In genomic region chr10:77267703-77268630, GRCh38 we compare ENCODE assay signal across 11 cellular contexts.
DNase-seq lines count a peak whose midpoint lies in the region; ATAC-seq and TF ChIP-seq lines count a peak whose summit lies in the region.
"Had no signal": no experiment of that assay in that cellular context is flagged by ENCODE, and none has a peak within 500 bp of the region (broad histone marks: within the 10 kb centered on the region; RNA-seq: fewer than 3 reads in every experiment).

No MANE protein-coding gene starts in this region.

- H3K4me2 ChIP-seq in osteoblast (ENCODE audit: insufficient read depth, low read length), result no peak overlapping the region

- no peaks in the 10 kb centered on the region for H4K20me1 ChIP-seq in osteoblast (ENCODE audit: insufficient read depth, low read length)

- no peak for TF ChIP-seq CTCF in osteoblast (IDR thresholded peaks at IDR 0.05; ENCODE audit: extremely low read depth, low read depth, low read length)

- H3K9me3 ChIP-seq in osteoblast (ENCODE audit: low read depth, low read length), result no peaks in the 10 kb centered on the region
- H3K9me3 ChIP-seq: prostate gland had no signal

- H3K79me2 ChIP-seq in osteoblast (ENCODE audit: insufficient read depth, low read length), result no peaks in the 10 kb centered on the region

- H3K4me1 Mint-ChIP-seq in stimulated activated effector memory CD8-positive, alpha-beta T cell treated with anti-CD3 and anti-CD28 coated beads, Interleukin-12 subunit alpha, Interleukin-12 subunit beta, amount 100 ng/mL, for 72 hours, result peaks cover 40% of the 10 kb centered on the region

- H2AFZ ChIP-seq in osteoblast (ENCODE audit: low read length), result no peak overlapping the region

- H3K27ac ChIP-seq in angular gyrus (ENCODE audit: low read depth, low read length), result peak overlapping the region; percentile 25
- H3K27ac ChIP-seq in osteoblast (ENCODE audit: low read depth, low read length), result no peak overlapping the region
- H3K27ac ChIP-seq: prostate gland, SK-N-MC had no signal

- no peaks in the 10 kb centered on the region for H3K36me3 ChIP-seq in osteoblast (ENCODE audit: insufficient read depth, low read length)
- H3K36me3 ChIP-seq: prostate gland had no signal

- no peak overlapping the region for H3K4me3 ChIP-seq in osteoblast (ENCODE audit: insufficient read depth, low read length)
- H3K4me3 ChIP-seq: prostate gland, SK-N-MC had no signal

- no peaks in the 10 kb centered on the region for H3K27me3 ChIP-seq in osteoblast (ENCODE audit: insufficient read depth, low read length)

- no peaks in the 10 kb centered on the region for H3K36me3 Mint-ChIP-seq in stimulated activated effector memory CD8-positive, alpha-beta T cell treated with anti-CD3 and anti-CD28 coated beads, Interleukin-12 subunit alpha, Interleukin-12 subunit beta, amount 100 ng/mL, for 72 hours
- H3K36me3 Mint-ChIP-seq: activated naive CD4-positive, alpha-beta T cell treated with anti-CD3 and anti-CD28 coated beads, Interleukin-2, amount 50 U/mL, for 24 hours had no signal

- peak; percentile 59 for DNase-seq in EH (ENCODE audit: low read depth)
- DNase-seq in NCI-H1436 treated with DMSO at 0.1 percent for 48 hours (lab: John Stamatoyannopoulos, UW), result peak; percentile 37
- DNase-seq in osteoblast (ENCODE audit: insufficient read length, low spot score, missing footprints), result peak; percentile 58
- no peak for DNase-seq in stimulated activated effector memory CD8-positive, alpha-beta T cell treated with anti-CD3 and anti-CD28 coated beads, Interleukin-12 subunit alpha, Interleukin-12 subunit beta, amount 100 ng/mL, for 72 hours (ENCODE audit: low spot score in 2 of 2)
- DNase-seq in NCI-H2227 (lab: John Stamatoyannopoulos, UW; ENCODE audit: unreplicated experiment), result no peak
- DNase-seq: activated CD4-positive, alpha-beta T cell treated with anti-CD3 and anti-CD28 coated beads, Interleukin-2, amount 10 ng/mL, durations not matched to agents 24 days and 14 days had no signal

- peaks cover 2% of the 10 kb centered on the region for H3K9me3 Mint-ChIP-seq in stimulated activated effector memory CD8-positive, alpha-beta T cell treated with anti-CD3 and anti-CD28 coated beads, Interleukin-12 subunit alpha, Interleukin-12 subunit beta, amount 100 ng/mL, for 72 hours
- H3K9me3 Mint-ChIP-seq: activated CD4-positive, alpha-beta T cell treated with anti-CD3 and anti-CD28 coated beads, Interleukin-2, amount 10 ng/mL, durations not matched to agents 24 days and 14 days; activated naive CD4-positive, alpha-beta T cell treated with anti-CD3 and anti-CD28 coated beads, Interleukin-2, amount 50 U/mL, for 24 hours had no signal

- H3K4me1 ChIP-seq in osteoblast (ENCODE audit: insufficient read depth, low read length), result peaks cover 18% of the 10 kb centered on the region
- H3K4me1 ChIP-seq: prostate gland had no signal

- H3K4me3 Mint-ChIP-seq in stimulated activated effector memory CD8-positive, alpha-beta T cell treated with anti-CD3 and anti-CD28 coated beads, Interleukin-12 subunit alpha, Interleukin-12 subunit beta, amount 100 ng/mL, for 72 hours, result no peak overlapping the region
- H3K4me3 Mint-ChIP-seq: activated CD4-positive, alpha-beta T cell treated with anti-CD3 and anti-CD28 coated beads, Interleukin-2, amount 10 ng/mL, durations not matched to agents 24 days and 14 days; activated naive CD4-positive, alpha-beta T cell treated with anti-CD3 and anti-CD28 coated beads, Interleukin-2, amount 50 U/mL, for 24 hours had no signal

- no peak for ATAC-seq in GM19023 (IDR thresholded peaks at IDR 0.05; ENCODE audit: unreplicated experiment)
- ATAC-seq in stimulated activated effector memory CD8-positive, alpha-beta T cell treated with anti-CD3 and anti-CD28 coated beads, Interleukin-12 subunit alpha, Interleukin-12 subunit beta, amount 100 ng/mL, for 72 hours, result no peak

- no peak overlapping the region for H3K27ac Mint-ChIP-seq in stimulated activated effector memory CD8-positive, alpha-beta T cell treated with anti-CD3 and anti-CD28 coated beads, Interleukin-12 subunit alpha, Interleukin-12 subunit beta, amount 100 ng/mL, for 72 hours
- H3K27ac Mint-ChIP-seq: activated CD4-positive, alpha-beta T cell treated with anti-CD3 and anti-CD28 coated beads, Interleukin-2, amount 10 ng/mL, durations not matched to agents 24 days and 14 days; activated naive CD4-positive, alpha-beta T cell treated with anti-CD3 and anti-CD28 coated beads, Interleukin-2, amount 50 U/mL, for 24 hours had no signal

Comparison
In these comparisons a context has a peak if more than half of its experiments do, and no peak if none do; other contexts are left out.
1. DNase-seq: peak in EH (single experiment), NCI-H1436 treated with DMSO at 0.1 percent for 48 hours (single experiment) and osteoblast (single experiment); none in stimulated activated effector memory CD8-positive, alpha-beta T cell treated with anti-CD3 and anti-CD28 coated beads, Interleukin-12 subunit alpha, Interleukin-12 subunit beta, amount 100 ng/mL, for 72 hours (0 of 2) and NCI-H2227 (single experiment).